23 cellular contexts compared by ENCODE assay signal in genomic region chr2:115105966-115106365, GRCh38.
"Had no signal": no experiment of that assay in that cellular context is flagged by ENCODE, and none has a peak within 500 bp of the region (broad histone marks: within the 10 kb centered on the region; RNA-seq: fewer than 3 reads in every experiment).

No MANE protein-coding gene starts in this region.

- H3K27ac ChIP-seq: colonic mucosa, coronary artery, dorsolateral prefrontal cortex, epithelial cell of prostate, esophagus muscularis mucosa, esophagus squamous epithelium, foreskin keratinocyte, gastrocnemius medialis, gastroesophageal sphincter, heart left ventricle, heart right ventricle had no signal

- DNase-seq: colonic mucosa; cortex of kidney; dermis blood vessel endothelial cell; dorsolateral prefrontal cortex; effector CD4-positive, alpha-beta T cell; effector CD8-positive, alpha-beta T cell; effector memory CD4-positive, alpha-beta T cell; effector memory CD8-positive, alpha-beta T cell; endodermal cell; erythroblast; esophagus squamous epithelium; foreskin fibroblast; foreskin keratinocyte; foreskin melanocyte; gastrocnemius medialis; glutamatergic neuron; head of caudate nucleus; heart left ventricle; heart right ventricle had no signal

- H3K27me3 ChIP-seq: colonic mucosa, dorsolateral prefrontal cortex, esophagus muscularis mucosa, esophagus squamous epithelium, foreskin keratinocyte, gastrocnemius medialis, gastroesophageal sphincter, heart left ventricle, heart right ventricle had no signal

- H3K9me3 ChIP-seq: colonic mucosa, esophagus squamous epithelium, gastrocnemius medialis, gastroesophageal sphincter had no signal

- H3K4me3 ChIP-seq: colonic mucosa, coronary artery, dorsolateral prefrontal cortex, esophagus muscularis mucosa, esophagus squamous epithelium, gastrocnemius medialis, gastroesophageal sphincter, heart left ventricle, heart right ventricle had no signal

- H3K36me3 ChIP-seq: colonic mucosa, esophagus muscularis mucosa, esophagus squamous epithelium, gastrocnemius medialis, gastroesophageal sphincter, heart left ventricle, heart right ventricle had no signal
